Comparison of ENCODE assay signal across 1 cellular context in the genomic region with DNA sequence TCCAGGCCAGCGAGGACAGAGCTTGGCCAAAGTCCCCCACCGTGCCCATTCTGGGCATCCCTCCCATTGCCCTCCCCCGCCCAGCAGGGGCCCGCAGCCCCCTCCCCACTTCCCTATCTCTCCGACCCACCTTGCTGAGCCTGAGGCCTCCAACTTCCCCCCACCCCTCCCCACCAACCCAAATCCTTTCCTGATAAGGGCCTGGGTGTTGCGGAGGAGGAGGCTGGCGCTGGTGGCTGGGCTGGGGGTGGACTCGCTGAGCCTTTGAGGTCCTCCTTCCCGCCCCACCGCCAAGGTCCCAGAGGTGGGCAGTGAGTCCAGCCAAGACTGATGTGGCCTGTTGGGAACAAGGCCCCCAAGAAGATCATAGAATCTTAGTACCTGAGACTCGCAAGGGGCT.
TF ChIP-seq lines count a peak whose summit lies in the region.

No MANE protein-coding gene starts in this region.

TF ChIP-seq in K562, 482 proteins besides CTCF, POLR2A, EP300 and RAD21 (continues in another document):
- TF ChIP-seq SREBF2 (CRISPR knock-in tag; IDR thresholded peaks at IDR 0.05) (no peak), ZNF589 (CRISPR knock-in tag; IDR thresholded peaks at IDR 0.05; ENCODE audit: low read depth) (no peak), KAT7 (CRISPR knock-in tag; IDR thresholded peaks at IDR 0.05; ENCODE audit: borderline replicate concordance) (no peak), SNIP1 (IDR thresholded peaks at IDR 0.05; ENCODE audit: low read depth) (no peak), ARNT (IDR thresholded peaks at IDR 0.05) (no peak), ZNF165 (CRISPR knock-in tag; IDR thresholded peaks at IDR 0.05; ENCODE audit: borderline replicate concordance) (no peak), HDAC6 (IDR thresholded peaks at IDR 0.05; ENCODE audit: low read depth, low read length) (no peak), TRIM28 (IDR thresholded peaks at IDR 0.05) (no peak), KLF10 (CRISPR knock-in tag; IDR thresholded peaks at IDR 0.05) (no peak), TBL1XR1 (IDR thresholded peaks at IDR 0.05; ENCODE audit: low read length in 2 of 2) (peak in 1 of 2 experiments; percentile 26; a peak in 1 of 4 replicates), NCOA2 (IDR thresholded peaks at IDR 0.05; ENCODE audit: partially characterized antibody in 2 of 2) (no peak), FOXK1 (CRISPR knock-in tag; IDR thresholded peaks at IDR 0.05; ENCODE audit: borderline replicate concordance) (no peak), SMAD1 (IDR thresholded peaks at IDR 0.05; ENCODE audit: low read depth, low read length, partially characterized antibody) (no peak), ZNF24 (IDR thresholded peaks at IDR 0.05) (no peak), ELF4 (CRISPR knock-in tag; IDR thresholded peaks at IDR 0.05) (no peak), KLF6 (CRISPR knock-in tag; IDR thresholded peaks at IDR 0.05; ENCODE audit: borderline replicate concordance) (no peak), SMAD3 (CRISPR knock-in tag; conservative IDR thresholded peaks at IDR 0.05) (no peak), ZNF551 (CRISPR knock-in tag; IDR thresholded peaks at IDR 0.05) (no peak), SETDB1 (IDR thresholded peaks at IDR 0.05; ENCODE audit: low read length) (no peak), TARDBP (IDR thresholded peaks at IDR 0.05) (no peak), ZNF347 (CRISPR knock-in tag; IDR thresholded peaks at IDR 0.05; ENCODE audit: low read depth) (no peak), RNF2 (IDR thresholded peaks at IDR 0.05) (peak; percentile 74; the same call in 1 of the 2 replicates), JUND (IDR thresholded peaks at IDR 0.05; ENCODE audit: borderline replicate concordance, low read depth, low read length) (peak; percentile 24; the same call in 1 of the 2 replicates), JUND (tag; IDR thresholded peaks at IDR 0.05; ENCODE audit: borderline replicate concordance, low read depth, low read length) (no peak), POLR2AphosphoS5 (IDR thresholded peaks at IDR 0.05; ENCODE audit: control insufficient read depth, insufficient read depth, low read depth, low read length) (peak; percentile 80; the same call in 1 of the 2 replicates), MAZ (CRISPR knock-in tag; conservative IDR thresholded peaks at IDR 0.05 in 1 of 2, IDR thresholded peaks at IDR 0.05 in 1 of 2) (peak in 1 of 2 experiments; percentile 55; a peak in 1 of 4 replicates), CTBP1 (IDR thresholded peaks at IDR 0.05; ENCODE audit: borderline replicate concordance) (0 out of 2 replicates have a peak, but pooled peaks have one; percentile 24), CREM (IDR thresholded peaks at IDR 0.05; ENCODE audit: low read depth) (peak; percentile 18; the same call in 1 of the 2 replicates)
- TF ChIP-seq, protein P1, sequence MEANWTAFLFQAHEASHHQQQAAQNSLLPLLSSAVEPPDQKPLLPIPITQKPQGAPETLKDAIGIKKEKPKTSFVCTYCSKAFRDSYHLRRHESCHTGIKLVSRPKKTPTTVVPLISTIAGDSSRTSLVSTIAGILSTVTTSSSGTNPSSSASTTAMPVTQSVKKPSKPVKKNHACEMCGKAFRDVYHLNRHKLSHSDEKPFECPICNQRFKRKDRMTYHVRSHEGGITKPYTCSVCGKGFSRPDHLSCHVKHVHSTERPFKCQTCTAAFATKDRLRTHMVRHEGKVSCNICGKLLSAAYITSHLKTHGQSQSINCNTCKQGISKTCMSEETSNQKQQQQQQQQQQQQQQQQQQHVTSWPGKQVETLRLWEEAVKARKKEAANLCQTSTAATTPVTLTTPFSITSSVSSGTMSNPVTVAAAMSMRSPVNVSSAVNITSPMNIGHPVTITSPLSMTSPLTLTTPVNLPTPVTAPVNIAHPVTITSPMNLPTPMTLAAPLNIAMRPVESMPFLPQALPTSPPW (CRISPR knock-in tag; IDR thresholded peaks at IDR 0.05) = peak; percentile 93
- TF ChIP-seq, protein P2, sequence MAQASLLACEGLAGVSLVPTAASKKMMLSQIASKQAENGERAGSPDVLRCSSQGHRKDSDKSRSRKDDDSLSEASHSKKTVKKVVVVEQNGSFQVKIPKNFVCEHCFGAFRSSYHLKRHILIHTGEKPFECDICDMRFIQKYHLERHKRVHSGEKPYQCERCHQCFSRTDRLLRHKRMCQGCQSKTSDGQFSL (CRISPR knock-in tag; IDR thresholded peaks at IDR 0.05) = no peak
- TF ChIP-seq, protein P2 (tag; IDR thresholded peaks at IDR 0.05) = peak in 1 of 2 experiments; percentile 30; a peak in 1 of 4 replicates
- TF ChIP-seq, protein P3, sequence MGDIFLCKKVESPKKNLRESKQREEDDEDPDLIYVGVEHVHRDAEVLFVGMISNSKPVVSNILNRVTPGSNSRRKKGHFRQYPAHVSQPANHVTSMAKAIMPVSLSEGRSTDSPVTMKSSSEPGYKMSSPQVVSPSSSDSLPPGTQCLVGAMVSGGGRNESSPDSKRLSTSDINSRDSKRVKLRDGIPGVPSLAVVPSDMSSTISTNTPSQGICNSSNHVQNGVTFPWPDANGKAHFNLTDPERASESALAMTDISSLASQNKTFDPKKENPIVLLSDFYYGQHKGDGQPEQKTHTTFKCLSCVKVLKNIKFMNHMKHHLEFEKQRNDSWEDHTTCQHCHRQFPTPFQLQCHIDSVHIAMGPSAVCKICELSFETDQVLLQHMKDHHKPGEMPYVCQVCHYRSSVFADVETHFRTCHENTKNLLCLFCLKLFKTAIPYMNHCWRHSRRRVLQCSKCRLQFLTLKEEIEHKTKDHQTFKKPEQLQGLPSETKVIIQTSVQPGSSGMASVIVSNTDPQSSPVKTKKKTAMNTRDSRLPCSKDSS (IDR thresholded peaks at IDR 0.05; ENCODE audit: low read depth, partially characterized antibody) = no peak
- TF ChIP-seq, protein P4, sequence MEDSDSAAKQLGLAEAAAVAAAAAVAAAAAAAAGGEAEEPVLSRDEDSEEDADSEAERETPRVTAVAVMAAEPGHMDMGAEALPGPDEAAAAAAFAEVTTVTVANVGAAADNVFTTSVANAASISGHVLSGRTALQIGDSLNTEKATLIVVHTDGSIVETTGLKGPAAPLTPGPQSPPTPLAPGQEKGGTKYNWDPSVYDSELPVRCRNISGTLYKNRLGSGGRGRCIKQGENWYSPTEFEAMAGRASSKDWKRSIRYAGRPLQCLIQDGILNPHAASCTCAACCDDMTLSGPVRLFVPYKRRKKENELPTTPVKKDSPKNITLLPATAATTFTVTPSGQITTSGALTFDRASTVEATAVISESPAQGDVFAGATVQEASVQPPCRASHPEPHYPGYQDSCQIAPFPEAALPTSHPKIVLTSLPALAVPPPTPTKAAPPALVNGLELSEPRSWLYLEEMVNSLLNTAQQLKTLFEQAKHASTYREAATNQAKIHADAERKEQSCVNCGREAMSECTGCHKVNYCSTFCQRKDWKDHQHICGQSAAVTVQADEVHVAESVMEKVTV (CRISPR knock-in tag; IDR thresholded peaks at IDR 0.05) = no peak
- TF ChIP-seq, protein P5, sequence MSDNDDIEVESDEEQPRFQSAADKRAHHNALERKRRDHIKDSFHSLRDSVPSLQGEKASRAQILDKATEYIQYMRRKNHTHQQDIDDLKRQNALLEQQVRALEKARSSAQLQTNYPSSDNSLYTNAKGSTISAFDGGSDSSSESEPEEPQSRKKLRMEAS (CRISPR knock-in tag; IDR thresholded peaks at IDR 0.05) = no peak
- TF ChIP-seq, protein P6, sequence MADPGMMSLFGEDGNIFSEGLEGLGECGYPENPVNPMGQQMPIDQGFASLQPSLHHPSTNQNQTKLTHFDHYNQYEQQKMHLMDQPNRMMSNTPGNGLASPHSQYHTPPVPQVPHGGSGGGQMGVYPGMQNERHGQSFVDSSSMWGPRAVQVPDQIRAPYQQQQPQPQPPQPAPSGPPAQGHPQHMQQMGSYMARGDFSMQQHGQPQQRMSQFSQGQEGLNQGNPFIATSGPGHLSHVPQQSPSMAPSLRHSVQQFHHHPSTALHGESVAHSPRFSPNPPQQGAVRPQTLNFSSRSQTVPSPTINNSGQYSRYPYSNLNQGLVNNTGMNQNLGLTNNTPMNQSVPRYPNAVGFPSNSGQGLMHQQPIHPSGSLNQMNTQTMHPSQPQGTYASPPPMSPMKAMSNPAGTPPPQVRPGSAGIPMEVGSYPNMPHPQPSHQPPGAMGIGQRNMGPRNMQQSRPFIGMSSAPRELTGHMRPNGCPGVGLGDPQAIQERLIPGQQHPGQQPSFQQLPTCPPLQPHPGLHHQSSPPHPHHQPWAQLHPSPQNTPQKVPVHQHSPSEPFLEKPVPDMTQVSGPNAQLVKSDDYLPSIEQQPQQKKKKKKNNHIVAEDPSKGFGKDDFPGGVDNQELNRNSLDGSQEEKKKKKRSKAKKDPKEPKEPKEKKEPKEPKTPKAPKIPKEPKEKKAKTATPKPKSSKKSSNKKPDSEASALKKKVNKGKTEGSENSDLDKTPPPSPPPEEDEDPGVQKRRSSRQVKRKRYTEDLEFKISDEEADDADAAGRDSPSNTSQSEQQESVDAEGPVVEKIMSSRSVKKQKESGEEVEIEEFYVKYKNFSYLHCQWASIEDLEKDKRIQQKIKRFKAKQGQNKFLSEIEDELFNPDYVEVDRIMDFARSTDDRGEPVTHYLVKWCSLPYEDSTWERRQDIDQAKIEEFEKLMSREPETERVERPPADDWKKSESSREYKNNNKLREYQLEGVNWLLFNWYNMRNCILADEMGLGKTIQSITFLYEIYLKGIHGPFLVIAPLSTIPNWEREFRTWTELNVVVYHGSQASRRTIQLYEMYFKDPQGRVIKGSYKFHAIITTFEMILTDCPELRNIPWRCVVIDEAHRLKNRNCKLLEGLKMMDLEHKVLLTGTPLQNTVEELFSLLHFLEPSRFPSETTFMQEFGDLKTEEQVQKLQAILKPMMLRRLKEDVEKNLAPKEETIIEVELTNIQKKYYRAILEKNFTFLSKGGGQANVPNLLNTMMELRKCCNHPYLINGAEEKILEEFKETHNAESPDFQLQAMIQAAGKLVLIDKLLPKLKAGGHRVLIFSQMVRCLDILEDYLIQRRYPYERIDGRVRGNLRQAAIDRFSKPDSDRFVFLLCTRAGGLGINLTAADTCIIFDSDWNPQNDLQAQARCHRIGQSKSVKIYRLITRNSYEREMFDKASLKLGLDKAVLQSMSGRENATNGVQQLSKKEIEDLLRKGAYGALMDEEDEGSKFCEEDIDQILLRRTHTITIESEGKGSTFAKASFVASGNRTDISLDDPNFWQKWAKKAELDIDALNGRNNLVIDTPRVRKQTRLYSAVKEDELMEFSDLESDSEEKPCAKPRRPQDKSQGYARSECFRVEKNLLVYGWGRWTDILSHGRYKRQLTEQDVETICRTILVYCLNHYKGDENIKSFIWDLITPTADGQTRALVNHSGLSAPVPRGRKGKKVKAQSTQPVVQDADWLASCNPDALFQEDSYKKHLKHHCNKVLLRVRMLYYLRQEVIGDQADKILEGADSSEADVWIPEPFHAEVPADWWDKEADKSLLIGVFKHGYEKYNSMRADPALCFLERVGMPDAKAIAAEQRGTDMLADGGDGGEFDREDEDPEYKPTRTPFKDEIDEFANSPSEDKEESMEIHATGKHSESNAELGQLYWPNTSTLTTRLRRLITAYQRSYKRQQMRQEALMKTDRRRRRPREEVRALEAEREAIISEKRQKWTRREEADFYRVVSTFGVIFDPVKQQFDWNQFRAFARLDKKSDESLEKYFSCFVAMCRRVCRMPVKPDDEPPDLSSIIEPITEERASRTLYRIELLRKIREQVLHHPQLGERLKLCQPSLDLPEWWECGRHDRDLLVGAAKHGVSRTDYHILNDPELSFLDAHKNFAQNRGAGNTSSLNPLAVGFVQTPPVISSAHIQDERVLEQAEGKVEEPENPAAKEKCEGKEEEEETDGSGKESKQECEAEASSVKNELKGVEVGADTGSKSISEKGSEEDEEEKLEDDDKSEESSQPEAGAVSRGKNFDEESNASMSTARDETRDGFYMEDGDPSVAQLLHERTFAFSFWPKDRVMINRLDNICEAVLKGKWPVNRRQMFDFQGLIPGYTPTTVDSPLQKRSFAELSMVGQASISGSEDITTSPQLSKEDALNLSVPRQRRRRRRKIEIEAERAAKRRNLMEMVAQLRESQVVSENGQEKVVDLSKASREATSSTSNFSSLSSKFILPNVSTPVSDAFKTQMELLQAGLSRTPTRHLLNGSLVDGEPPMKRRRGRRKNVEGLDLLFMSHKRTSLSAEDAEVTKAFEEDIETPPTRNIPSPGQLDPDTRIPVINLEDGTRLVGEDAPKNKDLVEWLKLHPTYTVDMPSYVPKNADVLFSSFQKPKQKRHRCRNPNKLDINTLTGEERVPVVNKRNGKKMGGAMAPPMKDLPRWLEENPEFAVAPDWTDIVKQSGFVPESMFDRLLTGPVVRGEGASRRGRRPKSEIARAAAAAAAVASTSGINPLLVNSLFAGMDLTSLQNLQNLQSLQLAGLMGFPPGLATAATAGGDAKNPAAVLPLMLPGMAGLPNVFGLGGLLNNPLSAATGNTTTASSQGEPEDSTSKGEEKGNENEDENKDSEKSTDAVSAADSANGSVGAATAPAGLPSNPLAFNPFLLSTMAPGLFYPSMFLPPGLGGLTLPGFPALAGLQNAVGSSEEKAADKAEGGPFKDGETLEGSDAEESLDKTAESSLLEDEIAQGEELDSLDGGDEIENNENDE (IDR thresholded peaks at IDR 0.05; ENCODE audit: low read depth, low read length) = no peak
- TF ChIP-seq, protein P7, sequence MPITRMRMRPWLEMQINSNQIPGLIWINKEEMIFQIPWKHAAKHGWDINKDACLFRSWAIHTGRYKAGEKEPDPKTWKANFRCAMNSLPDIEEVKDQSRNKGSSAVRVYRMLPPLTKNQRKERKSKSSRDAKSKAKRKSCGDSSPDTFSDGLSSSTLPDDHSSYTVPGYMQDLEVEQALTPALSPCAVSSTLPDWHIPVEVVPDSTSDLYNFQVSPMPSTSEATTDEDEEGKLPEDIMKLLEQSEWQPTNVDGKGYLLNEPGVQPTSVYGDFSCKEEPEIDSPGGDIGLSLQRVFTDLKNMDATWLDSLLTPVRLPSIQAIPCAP (CRISPR knock-in tag; IDR thresholded peaks at IDR 0.05; ENCODE audit: borderline replicate concordance) = no peak
- TF ChIP-seq, protein P8, sequence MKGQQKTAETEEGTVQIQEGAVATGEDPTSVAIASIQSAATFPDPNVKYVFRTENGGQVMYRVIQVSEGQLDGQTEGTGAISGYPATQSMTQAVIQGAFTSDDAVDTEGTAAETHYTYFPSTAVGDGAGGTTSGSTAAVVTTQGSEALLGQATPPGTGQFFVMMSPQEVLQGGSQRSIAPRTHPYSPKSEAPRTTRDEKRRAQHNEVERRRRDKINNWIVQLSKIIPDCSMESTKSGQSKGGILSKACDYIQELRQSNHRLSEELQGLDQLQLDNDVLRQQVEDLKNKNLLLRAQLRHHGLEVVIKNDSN (CRISPR knock-in tag; IDR thresholded peaks at IDR 0.05) = no peak
- TF ChIP-seq, protein P9, sequence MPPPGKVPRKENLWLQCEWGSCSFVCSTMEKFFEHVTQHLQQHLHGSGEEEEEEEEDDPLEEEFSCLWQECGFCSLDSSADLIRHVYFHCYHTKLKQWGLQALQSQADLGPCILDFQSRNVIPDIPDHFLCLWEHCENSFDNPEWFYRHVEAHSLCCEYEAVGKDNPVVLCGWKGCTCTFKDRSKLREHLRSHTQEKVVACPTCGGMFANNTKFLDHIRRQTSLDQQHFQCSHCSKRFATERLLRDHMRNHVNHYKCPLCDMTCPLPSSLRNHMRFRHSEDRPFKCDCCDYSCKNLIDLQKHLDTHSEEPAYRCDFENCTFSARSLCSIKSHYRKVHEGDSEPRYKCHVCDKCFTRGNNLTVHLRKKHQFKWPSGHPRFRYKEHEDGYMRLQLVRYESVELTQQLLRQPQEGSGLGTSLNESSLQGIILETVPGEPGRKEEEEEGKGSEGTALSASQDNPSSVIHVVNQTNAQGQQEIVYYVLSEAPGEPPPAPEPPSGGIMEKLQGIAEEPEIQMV (tag; conservative IDR thresholded peaks at IDR 0.05; ENCODE audit: low read depth) = no peak
